1 cellular context compared by ENCODE assay signal in genomic region chr7:102988088-102988487, GRCh38.
TF ChIP-seq lines count a peak whose summit lies in the region.

No MANE protein-coding gene starts in this region.

TF ChIP-seq in K562, 482 proteins besides CTCF, POLR2A, EP300 and RAD21 (continued from another document):
- TF ChIP-seq ARID3A (IDR thresholded peaks at IDR 0.05; ENCODE audit: borderline replicate concordance, low read depth, low read length) (no peak), ARID1B (IDR thresholded peaks at IDR 0.05) (peak; percentile 54), TEAD4 (IDR thresholded peaks at IDR 0.05; ENCODE audit: low read length) (peak; percentile 62; the same call in 1 of the 2 replicates), TEAD4 (CRISPR knock-in tag; IDR thresholded peaks at IDR 0.05; ENCODE audit: borderline replicate concordance) (no peak), TEAD1 (CRISPR knock-in tag; IDR thresholded peaks at IDR 0.05) (no peak), GATAD2B (IDR thresholded peaks at IDR 0.05; ENCODE audit: borderline replicate concordance) (no peak), HDGF (IDR thresholded peaks at IDR 0.05) (no peak), C11orf30 (IDR thresholded peaks at IDR 0.05; ENCODE audit: low read depth) (peak; percentile 37; the same call in 1 of the 2 replicates), RCOR1 (IDR thresholded peaks at IDR 0.05; ENCODE audit: borderline replicate concordance in 1 of 2, low read depth in 2 of 2, low read length in 2 of 2) (peak in 1 of 2 experiments; percentile 60; a peak in 1 of 4 replicates), PML (IDR thresholded peaks at IDR 0.05; ENCODE audit: low read length) (no peak), ZEB2 (IDR thresholded peaks at IDR 0.05) (0 out of 2 replicates have a peak, but pooled peaks have one; percentile 44), ZNF347 (CRISPR knock-in tag; IDR thresholded peaks at IDR 0.05; ENCODE audit: low read depth) (no peak), E2F8 (IDR thresholded peaks at IDR 0.05; ENCODE audit: low read depth, partially characterized antibody) (peak; percentile 3), BACH1 (tag; IDR thresholded peaks at IDR 0.05) (no peak), SMARCA5 (IDR thresholded peaks at IDR 0.05) (no peak), POLR2B (IDR thresholded peaks at IDR 0.05; ENCODE audit: low read depth, partially characterized antibody) (peak; percentile 14), NFXL1 (CRISPR knock-in tag; IDR thresholded peaks at IDR 0.05) (no peak), HMGN3 (IDR thresholded peaks at IDR 0.05; ENCODE audit: borderline replicate concordance, extremely low read depth, insufficient read length, low read depth, low read length) (no peak), SP1 (CRISPR knock-in tag; IDR thresholded peaks at IDR 0.05) (peak; percentile 39; the same call in 1 of the 2 replicates), CBX3 (IDR thresholded peaks at IDR 0.05; ENCODE audit: borderline replicate concordance in 1 of 2, low read length in 2 of 2) (no peak), ETV5 (CRISPR knock-in tag; IDR thresholded peaks at IDR 0.05; ENCODE audit: low read depth) (0 out of 2 replicates have a peak, but pooled peaks have one; percentile 12), CTBP1 (IDR thresholded peaks at IDR 0.05; ENCODE audit: borderline replicate concordance) (peak; percentile 88), ZNF583 (CRISPR knock-in tag; IDR thresholded peaks at IDR 0.05) (no peak), KAT2B (IDR thresholded peaks at IDR 0.05; ENCODE audit: low read depth, low read length) (no peak), SIN3B (IDR thresholded peaks at IDR 0.05; ENCODE audit: low read depth) (no peak), SMAD1 (IDR thresholded peaks at IDR 0.05; ENCODE audit: low read depth, low read length, partially characterized antibody) (no peak), KDM4B (IDR thresholded peaks at IDR 0.05; ENCODE audit: borderline replicate concordance in 2 of 2, low read depth in 1 of 2) (no peak)
- TF ChIP-seq, protein P1, sequence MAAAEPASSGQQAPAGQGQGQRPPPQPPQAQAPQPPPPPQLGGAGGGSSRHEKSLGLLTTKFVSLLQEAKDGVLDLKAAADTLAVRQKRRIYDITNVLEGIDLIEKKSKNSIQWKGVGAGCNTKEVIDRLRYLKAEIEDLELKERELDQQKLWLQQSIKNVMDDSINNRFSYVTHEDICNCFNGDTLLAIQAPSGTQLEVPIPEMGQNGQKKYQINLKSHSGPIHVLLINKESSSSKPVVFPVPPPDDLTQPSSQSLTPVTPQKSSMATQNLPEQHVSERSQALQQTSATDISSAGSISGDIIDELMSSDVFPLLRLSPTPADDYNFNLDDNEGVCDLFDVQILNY (CRISPR knock-in tag; IDR thresholded peaks at IDR 0.05): no peak
- TF ChIP-seq, protein P2, sequence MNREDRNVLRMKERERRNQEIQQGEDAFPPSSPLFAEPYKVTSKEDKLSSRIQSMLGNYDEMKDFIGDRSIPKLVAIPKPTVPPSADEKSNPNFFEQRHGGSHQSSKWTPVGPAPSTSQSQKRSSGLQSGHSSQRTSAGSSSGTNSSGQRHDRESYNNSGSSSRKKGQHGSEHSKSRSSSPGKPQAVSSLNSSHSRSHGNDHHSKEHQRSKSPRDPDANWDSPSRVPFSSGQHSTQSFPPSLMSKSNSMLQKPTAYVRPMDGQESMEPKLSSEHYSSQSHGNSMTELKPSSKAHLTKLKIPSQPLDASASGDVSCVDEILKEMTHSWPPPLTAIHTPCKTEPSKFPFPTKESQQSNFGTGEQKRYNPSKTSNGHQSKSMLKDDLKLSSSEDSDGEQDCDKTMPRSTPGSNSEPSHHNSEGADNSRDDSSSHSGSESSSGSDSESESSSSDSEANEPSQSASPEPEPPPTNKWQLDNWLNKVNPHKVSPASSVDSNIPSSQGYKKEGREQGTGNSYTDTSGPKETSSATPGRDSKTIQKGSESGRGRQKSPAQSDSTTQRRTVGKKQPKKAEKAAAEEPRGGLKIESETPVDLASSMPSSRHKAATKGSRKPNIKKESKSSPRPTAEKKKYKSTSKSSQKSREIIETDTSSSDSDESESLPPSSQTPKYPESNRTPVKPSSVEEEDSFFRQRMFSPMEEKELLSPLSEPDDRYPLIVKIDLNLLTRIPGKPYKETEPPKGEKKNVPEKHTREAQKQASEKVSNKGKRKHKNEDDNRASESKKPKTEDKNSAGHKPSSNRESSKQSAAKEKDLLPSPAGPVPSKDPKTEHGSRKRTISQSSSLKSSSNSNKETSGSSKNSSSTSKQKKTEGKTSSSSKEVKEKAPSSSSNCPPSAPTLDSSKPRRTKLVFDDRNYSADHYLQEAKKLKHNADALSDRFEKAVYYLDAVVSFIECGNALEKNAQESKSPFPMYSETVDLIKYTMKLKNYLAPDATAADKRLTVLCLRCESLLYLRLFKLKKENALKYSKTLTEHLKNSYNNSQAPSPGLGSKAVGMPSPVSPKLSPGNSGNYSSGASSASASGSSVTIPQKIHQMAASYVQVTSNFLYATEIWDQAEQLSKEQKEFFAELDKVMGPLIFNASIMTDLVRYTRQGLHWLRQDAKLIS (CRISPR knock-in tag; IDR thresholded peaks at IDR 0.05): 0 out of 2 replicates have a peak, but pooled peaks have one; percentile 16
- TF ChIP-seq, protein P3, sequence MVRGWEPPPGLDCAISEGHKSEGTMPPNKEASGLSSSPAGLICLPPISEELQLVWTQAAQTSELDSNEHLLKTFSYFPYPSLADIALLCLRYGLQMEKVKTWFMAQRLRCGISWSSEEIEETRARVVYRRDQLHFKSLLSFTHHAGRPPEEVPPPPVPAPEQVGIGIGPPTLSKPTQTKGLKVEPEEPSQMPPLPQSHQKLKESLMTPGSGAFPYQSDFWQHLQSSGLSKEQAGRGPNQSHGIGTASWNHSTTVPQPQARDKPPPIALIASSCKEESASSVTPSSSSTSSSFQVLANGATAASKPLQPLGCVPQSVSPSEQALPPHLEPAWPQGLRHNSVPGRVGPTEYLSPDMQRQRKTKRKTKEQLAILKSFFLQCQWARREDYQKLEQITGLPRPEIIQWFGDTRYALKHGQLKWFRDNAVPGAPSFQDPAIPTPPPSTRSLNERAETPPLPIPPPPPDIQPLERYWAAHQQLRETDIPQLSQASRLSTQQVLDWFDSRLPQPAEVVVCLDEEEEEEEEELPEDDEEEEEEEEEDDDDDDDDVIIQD (CRISPR knock-in tag; IDR thresholded peaks at IDR 0.05): no peak
